ENCODE assay signal across 33 cellular contexts in genomic region chr14:93950948-93951668, GRCh38. TPM values are rescaled to one million over a fixed set of nuclear protein-coding genes. Genes with fewer than 3 reads are reported as not detected.
A peak's percentile ranks its signal among the peaks of the same experiment; 100 is the strongest.
DNase-seq lines count a peak whose midpoint lies in the region; ATAC-seq, FAIRE-seq and TF ChIP-seq lines count a peak whose summit lies in the region.
"Had no signal": no experiment of that assay in that cellular context is flagged by ENCODE, and none has a peak within 500 bp of the region (broad histone marks: within the 10 kb centered on the region; RNA-seq: fewer than 3 reads in every experiment).

No MANE protein-coding gene starts in this region.

- H3K4me3 ChIP-seq in gastroesophageal sphincter (no peak overlapping the region), brain microvascular endothelial cell (ENCODE audit: low read depth, low read length) (no peak overlapping the region)
- H3K4me3 ChIP-seq: GM23338, ovary, testis had no signal

- peak overlapping the region; percentile 50 for H3K27ac Mint-ChIP-seq in activated CD8-positive, alpha-beta memory T cell treated with anti-CD3 and anti-CD28 coated beads, Interleukin-2, amount 10 ng/mL, durations not matched to agents 7 days and 5 days
- peak overlapping the region; percentile 35 for H3K27ac Mint-ChIP-seq in activated CD4-positive, alpha-beta memory T cell treated with anti-CD3 and anti-CD28 coated beads, Interleukin-2, amount 10 ng/mL, durations not matched to agents 7 days and 5 days
- H3K27ac Mint-ChIP-seq: activated CD8-positive, alpha-beta T cell treated with anti-CD3 and anti-CD28 coated beads, Interleukin-2, amount 10 ng/mL, durations not matched to agents 7 days and 5 days; GM23338 had no signal

- no peak for TF ChIP-seq EP300 in gastroesophageal sphincter (IDR thresholded peaks at IDR 0.05)

- DNase-seq in activated CD8-positive, alpha-beta memory T cell treated with anti-CD3 and anti-CD28 coated beads, Interleukin-2, amount 10 ng/mL, durations not matched to agents 7 days and 5 days: no peak
- no peak for DNase-seq in activated CD8-positive, alpha-beta memory T cell treated with anti-CD3 and anti-CD28 coated beads, Interleukin-2, amount 50 U/mL, for 48 hours
- DNase-seq in D721Med (ENCODE audit: insufficient read length, low spot score) (peak; percentile 66), HuH-7.5 (ENCODE audit: low spot score) (no peak), brain microvascular endothelial cell (no peak)
- DNase-seq in activated CD4-positive, alpha-beta memory T cell treated with anti-CD3 and anti-CD28 coated beads, Interleukin-2, amount 10 ng/mL, durations not matched to agents 7 days and 5 days: no peak
- DNase-seq: activated CD8-positive, alpha-beta T cell treated with anti-CD3 and anti-CD28 coated beads, Interleukin-2, amount 10 ng/mL, durations not matched to agents 7 days and 5 days; activated naive CD4-positive, alpha-beta T cell treated with anti-CD3 and anti-CD28 coated beads, Interleukin-2, amount 10 ng/mL, durations not matched to agents 7 days and 5 days; Calu3; CD4-positive, CD25-positive, alpha-beta regulatory T cell; DND-41; GF-D8; immature natural killer cell; left cardiac atrium; NCI-H1694; ovary; stimulated activated CD4-positive, alpha-beta T cell treated with anti-CD3 and anti-CD28 coated beads, Interleukin-1b, Interleukin-23, amount 100 ng/mL, for 48 hours; stimulated activated naive CD8-positive, alpha-beta T cell treated with anti-CD3 and anti-CD28 coated beads, Interleukin-15, Interleukin-2, amounts not matched to agents 100 U/mL and 50 U/mL, for 24 hours; T-helper 1 cell; testis had no signal

- FAIRE-seq in D721Med (lab: Jason Lieb, UNC): peak; percentile 44
- FAIRE-seq: A204.1, colon, endothelial cell of umbilical vein, TTC549 had no signal

- H3K9me3 Mint-ChIP-seq in activated CD8-positive, alpha-beta memory T cell treated with anti-CD3 and anti-CD28 coated beads, Interleukin-2, amount 10 ng/mL, durations not matched to agents 7 days and 5 days (ENCODE audit: low read depth): no peaks in the 10 kb centered on the region
- no peaks in the 10 kb centered on the region for H3K9me3 Mint-ChIP-seq in activated CD4-positive, alpha-beta memory T cell treated with anti-CD3 and anti-CD28 coated beads, Interleukin-2, amount 10 ng/mL, durations not matched to agents 7 days and 5 days
- H3K9me3 Mint-ChIP-seq: activated naive CD4-positive, alpha-beta T cell treated with anti-CD3 and anti-CD28 coated beads, Interleukin-2, amount 10 ng/mL, durations not matched to agents 7 days and 5 days; CD4-positive, CD25-positive, alpha-beta regulatory T cell; GM23338; immature natural killer cell had no signal

- H3K36me3 ChIP-seq in gastroesophageal sphincter: peaks cover 0 to 50% of the 10 kb centered on the region in 2 donors
- no peaks in the 10 kb centered on the region for H3K36me3 ChIP-seq in brain microvascular endothelial cell (replicated peaks)
- H3K36me3 ChIP-seq: ovary had no signal

- H3K4me3 Mint-ChIP-seq in activated CD8-positive, alpha-beta memory T cell treated with anti-CD3 and anti-CD28 coated beads, Interleukin-2, amount 10 ng/mL, durations not matched to agents 7 days and 5 days: no peak overlapping the region
- no peak overlapping the region for H3K4me3 Mint-ChIP-seq in activated CD4-positive, alpha-beta memory T cell treated with anti-CD3 and anti-CD28 coated beads, Interleukin-2, amount 10 ng/mL, durations not matched to agents 7 days and 5 days
- H3K4me3 Mint-ChIP-seq: activated CD8-positive, alpha-beta T cell treated with anti-CD3 and anti-CD28 coated beads, Interleukin-2, amount 10 ng/mL, durations not matched to agents 7 days and 5 days; activated naive CD4-positive, alpha-beta T cell treated with anti-CD3 and anti-CD28 coated beads, Interleukin-2, amount 10 ng/mL, durations not matched to agents 7 days and 5 days; GM23338; immature natural killer cell had no signal

- no peak for ATAC-seq in activated CD8-positive, alpha-beta memory T cell treated with anti-CD3 and anti-CD28 coated beads, Interleukin-2, amount 10 ng/mL, durations not matched to agents 7 days and 5 days
- ATAC-seq in gastroesophageal sphincter (no peak), GM21381 (IDR thresholded peaks at IDR 0.05; ENCODE audit: unreplicated experiment) (no peak)
- ATAC-seq: activated CD8-positive, alpha-beta T cell treated with anti-CD3 and anti-CD28 coated beads, Interleukin-2, amount 10 ng/mL, durations not matched to agents 7 days and 5 days; GM23338; left cardiac atrium; stimulated activated naive CD8-positive, alpha-beta T cell treated with anti-CD3 and anti-CD28 coated beads, Interleukin-15, Interleukin-2, amounts not matched to agents 100 U/mL and 50 U/mL, for 24 hours had no signal

- CTCF ChIA-PET in activated CD8-positive, alpha-beta memory T cell treated with anti-CD3 and anti-CD28 coated beads, Interleukin-2, amount 10 ng/mL, durations not matched to agents 7 days and 5 days (lab: Charles Lee): interaction anchor here (1.0 to 17.4 kb wide), 7 partner anchors 12 to 85 kb away, joined by 3 to 309 read pairs (median 12); partner anchors contain the start of genes ASB2 and CCDC197
- CTCF ChIA-PET in activated CD4-positive, alpha-beta memory T cell treated with anti-CD3 and anti-CD28 coated beads, Interleukin-2, amount 10 ng/mL, durations not matched to agents 7 days and 5 days (lab: Charles Lee): interaction anchor here (6.4 to 13.3 kb wide), 2 partner anchors 11 to 19 kb away, joined by 66 to 156 read pairs; no protein-coding TSS in a partner anchor

- no peaks in the 10 kb centered on the region for H3K27me3 Mint-ChIP-seq in activated CD8-positive, alpha-beta memory T cell treated with anti-CD3 and anti-CD28 coated beads, Interleukin-2, amount 10 ng/mL, durations not matched to agents 7 days and 5 days
- no peaks in the 10 kb centered on the region for H3K27me3 Mint-ChIP-seq in activated CD4-positive, alpha-beta memory T cell treated with anti-CD3 and anti-CD28 coated beads, Interleukin-2, amount 10 ng/mL, durations not matched to agents 7 days and 5 days
- H3K27me3 Mint-ChIP-seq: activated naive CD4-positive, alpha-beta T cell treated with anti-CD3 and anti-CD28 coated beads, Interleukin-2, amount 10 ng/mL, durations not matched to agents 7 days and 5 days had no signal

- 53 to 80% methylated on average over 2 to 7 of the region's 20 CpGs for WGBS in gastroesophageal sphincter (ENCODE audit: low coverage in 1 of 2), 2 donors

- H3K4me1 Mint-ChIP-seq in activated CD8-positive, alpha-beta memory T cell treated with anti-CD3 and anti-CD28 coated beads, Interleukin-2, amount 10 ng/mL, durations not matched to agents 7 days and 5 days: peaks cover 79% of the 10 kb centered on the region
- H3K4me1 Mint-ChIP-seq in activated CD4-positive, alpha-beta memory T cell treated with anti-CD3 and anti-CD28 coated beads, Interleukin-2, amount 10 ng/mL, durations not matched to agents 7 days and 5 days: peaks cover 68% of the 10 kb centered on the region

- peaks cover 78% of the 10 kb centered on the region for H3K36me3 Mint-ChIP-seq in activated CD8-positive, alpha-beta memory T cell treated with anti-CD3 and anti-CD28 coated beads, Interleukin-2, amount 10 ng/mL, durations not matched to agents 7 days and 5 days
- H3K36me3 Mint-ChIP-seq in activated CD4-positive, alpha-beta memory T cell treated with anti-CD3 and anti-CD28 coated beads, Interleukin-2, amount 10 ng/mL, durations not matched to agents 7 days and 5 days (ENCODE audit: low read depth): peaks cover 82% of the 10 kb centered on the region
- H3K36me3 Mint-ChIP-seq: CD4-positive, CD25-positive, alpha-beta regulatory T cell had no signal

- TF ChIP-seq POLR2A in gastroesophageal sphincter (IDR thresholded peaks at IDR 0.05): no peak

- in situ Hi-C loops in brain microvascular endothelial cell (cut with HindIII; ENCODE audit: low pct_ligation_motif_present, low sequenced_read_pairs): no loop called here

- H3K27me3 ChIP-seq in gastroesophageal sphincter (no peaks in the 10 kb centered on the region), brain microvascular endothelial cell (replicated peaks) (peaks cover 2% of the 10 kb centered on the region)
- H3K27me3 ChIP-seq: ovary, testis had no signal

- H3K9me3 ChIP-seq in gastroesophageal sphincter: no peaks in the 10 kb centered on the region
- H3K9me3 ChIP-seq: ovary, testis had no signal

- peak overlapping the region; percentile 26 to 84 (median 80) for H3K27ac ChIP-seq in gastroesophageal sphincter
- no peak overlapping the region for H3K27ac ChIP-seq in brain microvascular endothelial cell
- H3K27ac ChIP-seq: ovary, testis had no signal

- POLR2A ChIA-PET in activated CD4-positive, alpha-beta memory T cell treated with anti-CD3 and anti-CD28 coated beads, Interleukin-2, amount 10 ng/mL, durations not matched to agents 7 days and 5 days (lab: Charles Lee): interaction anchor here (1.0 to 3.8 kb wide), 4 partner anchors 11 to 28 kb away, joined by 3 to 18 read pairs (median 6); no protein-coding TSS in a partner anchor

- H3K4me1 ChIP-seq in gastroesophageal sphincter: peaks cover 6 to 61% (median 16%) of the 10 kb centered on the region in 3 donors
- H3K4me1 ChIP-seq: testis had no signal

- TF ChIP-seq CTCF in D721Med (IDR thresholded peaks at IDR 0.05; ENCODE audit: insufficient read depth, missing control alignments) (no peak), gastroesophageal sphincter (IDR thresholded peaks at IDR 0.05) (no peak), brain microvascular endothelial cell (IDR thresholded peaks at IDR 0.05; ENCODE audit: low read depth, low read length, missing control alignments) (no peak)

RNA-seq across cellular contexts. Expression of gene FAM181A, which starts 24.0 kb away (rescaled TPM):
- total RNA-seq in activated CD8-positive, alpha-beta memory T cell treated with anti-CD3 and anti-CD28 coated beads, Interleukin-2, amount 10 ng/mL, durations not matched to agents 7 days and 5 days: not detected
- total RNA-seq in activated CD4-positive, alpha-beta memory T cell treated with anti-CD3 and anti-CD28 coated beads, Interleukin-2, amount 10 ng/mL, durations not matched to agents 7 days and 5 days: not detected
- total RNA-seq in gastroesophageal sphincter: not detected
- total RNA-seq: activated CD8-positive, alpha-beta T cell treated with anti-CD3 and anti-CD28 coated beads, Interleukin-2, amount 10 ng/mL, durations not matched to agents 7 days and 5 days; bronchial epithelial cell; Calu3; CD4-positive, CD25-positive, alpha-beta regulatory T cell; endothelial cell of umbilical vein; glomerular endothelial cell; GM23338; left cardiac atrium; mucosa of gallbladder; OCI-LY7; renal cortical epithelial cell; urinary bladder had no signal

RNA-seq across cellular contexts. Expression of gene ASB2, which starts 25.3 kb away (rescaled TPM):
- 100 to 1,000 TPM; 116 to 177 TPM for total RNA-seq in activated CD8-positive, alpha-beta memory T cell treated with anti-CD3 and anti-CD28 coated beads, Interleukin-2, amount 10 ng/mL, durations not matched to agents 7 days and 5 days
- total RNA-seq in activated CD4-positive, alpha-beta memory T cell treated with anti-CD3 and anti-CD28 coated beads, Interleukin-2, amount 10 ng/mL, durations not matched to agents 7 days and 5 days: 10 to 100 TPM; 93.9 to 99.3 TPM
- 100 to 1,000 TPM; 118 to 208 (median 120) TPM for total RNA-seq in gastroesophageal sphincter
- total RNA-seq: endothelial cell of umbilical vein had no signal

RNA-seq across cellular contexts. Expression of gene CCDC197, which starts 46.0 kb away (rescaled TPM):
- total RNA-seq in activated CD8-positive, alpha-beta memory T cell treated with anti-CD3 and anti-CD28 coated beads, Interleukin-2, amount 10 ng/mL, durations not matched to agents 7 days and 5 days: under 1 TPM in 1 of 2 experiments, not detected in 1; 0.14 TPM
- total RNA-seq in activated CD4-positive, alpha-beta memory T cell treated with anti-CD3 and anti-CD28 coated beads, Interleukin-2, amount 10 ng/mL, durations not matched to agents 7 days and 5 days: under 1 TPM in 1 of 2 experiments, not detected in 1; 0.45 TPM
- total RNA-seq in gastroesophageal sphincter: not detected
- total RNA-seq: activated CD8-positive, alpha-beta T cell treated with anti-CD3 and anti-CD28 coated beads, Interleukin-2, amount 10 ng/mL, durations not matched to agents 7 days and 5 days; bronchial epithelial cell; Calu3; CD4-positive, CD25-positive, alpha-beta regulatory T cell; endothelial cell of umbilical vein; glomerular endothelial cell; GM23338; left cardiac atrium; mucosa of gallbladder; OCI-LY7; ovary; renal cortical epithelial cell; urinary bladder had no signal
